ENCODE assay signal across 1 cellular context in genomic region chr17:36149296-36149820, GRCh38.
TF ChIP-seq lines count a peak whose summit lies in the region.

No MANE protein-coding gene starts in this region.

TF ChIP-seq in H1, 55 proteins besides CTCF, POLR2A, EP300 and RAD21:
- TF ChIP-seq BACH1 (IDR thresholded peaks at IDR 0.05; ENCODE audit: low read length) (no peak), YY1 (IDR thresholded peaks at IDR 0.05; ENCODE audit: low read depth, low read length) (no peak), TAF7 (optimal IDR thresholded peaks at IDR 0.05; ENCODE audit: borderline replicate concordance, low read depth, low read length) (no peak), CREB1 (IDR thresholded peaks at IDR 0.05) (no peak), BRCA1 (IDR thresholded peaks at IDR 0.05; ENCODE audit: low read depth, low read length) (no peak), GTF2F1 (IDR thresholded peaks at IDR 0.05; ENCODE audit: borderline replicate concordance, low read depth, low read length) (no peak), HDAC6 (IDR thresholded peaks at IDR 0.05; ENCODE audit: low read depth, low read length) (no peak), E2F6 (IDR thresholded peaks at IDR 0.05) (no peak)
- TF ChIP-seq, protein P1, sequence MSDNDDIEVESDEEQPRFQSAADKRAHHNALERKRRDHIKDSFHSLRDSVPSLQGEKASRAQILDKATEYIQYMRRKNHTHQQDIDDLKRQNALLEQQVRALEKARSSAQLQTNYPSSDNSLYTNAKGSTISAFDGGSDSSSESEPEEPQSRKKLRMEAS (IDR thresholded peaks at IDR 0.05): no peak
